In genomic region chr3:184800349-184800748, GRCh38 we compare ENCODE assay signal across 1 cellular context.
TF ChIP-seq lines count a peak whose summit lies in the region.

No MANE protein-coding gene starts in this region.

TF ChIP-seq in GM23338, 12 proteins besides CTCF, POLR2A, EP300 and RAD21 (continued from another document):
- TF ChIP-seq ZNF462 (CRISPR knock-in tag; IDR thresholded peaks at IDR 0.05) (no peak), ZNF114 (CRISPR knock-in tag; IDR thresholded peaks at IDR 0.05) (no peak), EZH2 (IDR thresholded peaks at IDR 0.05; ENCODE audit: low read depth, unreplicated experiment) (no peak), REST (IDR thresholded peaks at IDR 0.05; ENCODE audit: unreplicated experiment) (no peak), ZNF331 (CRISPR knock-in tag; IDR thresholded peaks at IDR 0.05; ENCODE audit: low read depth) (no peak), JUNB (IDR thresholded peaks at IDR 0.05; ENCODE audit: unreplicated experiment) (no peak), STAT1 (IDR thresholded peaks at IDR 0.05; ENCODE audit: unreplicated experiment) (no peak)
- TF ChIP-seq, protein P1, sequence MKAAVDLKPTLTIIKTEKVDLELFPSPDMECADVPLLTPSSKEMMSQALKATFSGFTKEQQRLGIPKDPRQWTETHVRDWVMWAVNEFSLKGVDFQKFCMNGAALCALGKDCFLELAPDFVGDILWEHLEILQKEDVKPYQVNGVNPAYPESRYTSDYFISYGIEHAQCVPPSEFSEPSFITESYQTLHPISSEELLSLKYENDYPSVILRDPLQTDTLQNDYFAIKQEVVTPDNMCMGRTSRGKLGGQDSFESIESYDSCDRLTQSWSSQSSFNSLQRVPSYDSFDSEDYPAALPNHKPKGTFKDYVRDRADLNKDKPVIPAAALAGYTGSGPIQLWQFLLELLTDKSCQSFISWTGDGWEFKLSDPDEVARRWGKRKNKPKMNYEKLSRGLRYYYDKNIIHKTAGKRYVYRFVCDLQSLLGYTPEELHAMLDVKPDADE (IDR thresholded peaks at IDR 0.05) = no peak
TF ChIP-seq in GM23338: peak in this region for 0.
